In the genomic region with DNA sequence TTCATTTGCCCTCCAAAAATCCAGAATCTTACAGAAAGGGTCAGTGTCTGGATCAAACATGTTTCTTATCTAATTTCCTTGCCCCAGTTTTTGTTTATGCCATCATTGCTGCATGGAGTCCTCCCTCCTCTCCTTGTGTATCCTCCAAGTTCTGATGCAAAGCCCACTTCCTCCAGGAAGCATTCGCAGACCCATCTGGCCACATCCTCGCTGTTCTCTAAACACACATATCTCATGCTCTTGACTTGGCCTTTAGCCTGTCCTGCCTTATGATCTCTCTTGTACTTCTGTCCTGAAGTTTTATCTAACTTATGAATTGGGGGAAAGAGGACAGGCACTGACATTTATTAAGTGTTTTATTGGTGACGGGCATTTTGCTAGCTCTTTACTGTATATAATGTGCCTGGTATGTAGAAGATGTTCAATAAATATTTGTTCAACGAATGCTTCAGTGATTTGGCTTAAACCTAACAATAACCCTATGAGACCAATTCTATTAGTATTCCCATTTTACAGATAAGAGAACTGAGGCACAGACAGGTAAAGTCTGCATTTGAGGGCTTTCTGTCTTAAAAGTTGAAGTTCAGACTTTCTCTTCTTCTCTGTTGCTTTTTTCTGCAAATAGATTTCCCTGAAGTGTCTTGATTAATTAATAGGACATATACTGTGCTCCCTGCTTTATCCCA, we compare ENCODE assay signal across 11 cellular contexts. TPM values are rescaled to one million over a fixed set of nuclear protein-coding genes. Genes with fewer than 3 reads are reported as not detected.
DNase-seq lines count a peak whose midpoint lies in the region; ATAC-seq and TF ChIP-seq lines count a peak whose summit lies in the region.
"Had no signal": no experiment of that assay in that cellular context is flagged by ENCODE, and none has a peak within 500 bp of the region (broad histone marks: within the 10 kb centered on the region; RNA-seq: fewer than 3 reads in every experiment).

No MANE protein-coding gene starts in this region.

- H4K8ac ChIP-seq in mesenchymal stem cell (ENCODE audit: low read length) = peak overlapping the region; percentile 86

- H3K27ac Mint-ChIP-seq in activated T-cell treated with anti-CD3 and anti-CD28 coated beads, Interleukin-2, amount 50 U/mL, for 72 hours = no peak overlapping the region
- peak overlapping the region; percentile 4 for H3K27ac Mint-ChIP-seq in activated T-helper 17 cell treated with anti-CD3 and anti-CD28 coated beads, Interleukin-2, amount 50 U/mL, for 72 hours
- H3K27ac Mint-ChIP-seq in type B pancreatic cell = peak overlapping the region; percentile 28

- H3K4ac ChIP-seq in mesenchymal stem cell (ENCODE audit: low read depth in 1 of 2, low read length in 2 of 2) = peak overlapping the region in 1 of 2 experiments; percentile 41

- 0% methylated on average over 2 of the region's 4 CpGs for WGBS in mesenchymal stem cell

- peak overlapping the region; percentile 71 for H2BK120ac ChIP-seq in mesenchymal stem cell (ENCODE audit: low read depth, low read length)

- DNase-seq in activated T-cell treated with anti-CD3 and anti-CD28 coated beads, Interleukin-2, amount 50 U/mL, for 72 hours = no peak
- DNase-seq in activated T-cell treated with anti-CD3 and anti-CD28 coated beads, Interleukin-2, amount 50 U/mL, for 1 hour = no peak
- DNase-seq in mesenchymal stem cell = peak; percentile 66
- DNase-seq in type B pancreatic cell (ENCODE audit: extremely low spot score, unreplicated experiment) = no peak
- DNase-seq in G401 (ENCODE audit: low spot score) = no peak
- DNase-seq in NCI-H1417 (lab: John Stamatoyannopoulos, UW) = no peak
- DNase-seq: effector CD4-positive, alpha-beta T cell; left cardiac atrium; NCI-H82 had no signal

- no peak overlapping the region for H3K4me3 ChIP-seq in mesenchymal stem cell (ENCODE audit: insufficient read depth in 1 of 2, low read depth in 1 of 2, low read length in 2 of 2)

- peaks cover 61% of the 10 kb centered on the region for H3K4me1 Mint-ChIP-seq in activated T-cell treated with anti-CD3 and anti-CD28 coated beads, Interleukin-2, amount 50 U/mL, for 72 hours (ENCODE audit: low read depth)
- H3K4me1 Mint-ChIP-seq in activated T-helper 17 cell treated with anti-CD3 and anti-CD28 coated beads, Interleukin-2, amount 50 U/mL, for 72 hours = peaks cover 28% of the 10 kb centered on the region
- peaks cover 45% of the 10 kb centered on the region for H3K4me1 Mint-ChIP-seq in type B pancreatic cell (ENCODE audit: unreplicated experiment)

- H2AFZ ChIP-seq in mesenchymal stem cell (ENCODE audit: low read depth, low read length) = no peak overlapping the region

- H3K4me2 ChIP-seq in mesenchymal stem cell (ENCODE audit: low read length, poor library complexity, severe bottlenecking) = no peak overlapping the region

- H2BK12ac ChIP-seq in mesenchymal stem cell (ENCODE audit: low read length in 2 of 2) = peak overlapping the region; percentile 57 to 93

- no peaks in the 10 kb centered on the region for H3K36me3 ChIP-seq in mesenchymal stem cell (ENCODE audit: control insufficient read depth in 1 of 2, insufficient read depth in 2 of 2, low read depth in 1 of 2, low read length in 2 of 2)

- no peaks in the 10 kb centered on the region for H3K79me1 ChIP-seq in mesenchymal stem cell (replicated peaks; ENCODE audit: low read length, poor library complexity, severe bottlenecking)

- H2AK5ac ChIP-seq in mesenchymal stem cell (ENCODE audit: low read length, severe bottlenecking) = peak overlapping the region; percentile 18

- H2BK5ac ChIP-seq in mesenchymal stem cell (ENCODE audit: low read depth, low read length, poor library complexity, severe bottlenecking) = no peak overlapping the region

- in situ Hi-C loops in G401 (cut with HindIII; ENCODE audit: low sequenced_read_pairs) = no loop called here

- H3K4me1 ChIP-seq in mesenchymal stem cell (ENCODE audit: control insufficient read depth, insufficient read depth, low read depth, low read length) = peaks cover 10% of the 10 kb centered on the region

- H3K14ac ChIP-seq in mesenchymal stem cell (ENCODE audit: low read length in 2 of 2) = no peak overlapping the region

- H3K23ac ChIP-seq in mesenchymal stem cell (ENCODE audit: low read length in 2 of 2) = no peak overlapping the region

- H3K18ac ChIP-seq in mesenchymal stem cell (ENCODE audit: low read depth in 1 of 2, low read length in 2 of 2) = peak overlapping the region; percentile 48 to 88

- H3K9me3 Mint-ChIP-seq in activated T-cell treated with anti-CD3 and anti-CD28 coated beads, Interleukin-2, amount 50 U/mL, for 72 hours = no peaks in the 10 kb centered on the region
- H3K9me3 Mint-ChIP-seq in activated T-helper 17 cell treated with anti-CD3 and anti-CD28 coated beads, Interleukin-2, amount 50 U/mL, for 72 hours = no peaks in the 10 kb centered on the region
- peaks cover 7% of the 10 kb centered on the region for H3K9me3 Mint-ChIP-seq in type B pancreatic cell

- H3K9ac ChIP-seq in mesenchymal stem cell (ENCODE audit: low read length) = peak overlapping the region; percentile 81

- peak overlapping the region; percentile 65 for H4K91ac ChIP-seq in mesenchymal stem cell (ENCODE audit: low read length)

- no peak for TF ChIP-seq CTCF in type B pancreatic cell (conservative IDR thresholded peaks at IDR 0.05)

- H3K27ac ChIP-seq in mesenchymal stem cell (ENCODE audit: low read length, poor library complexity, severe bottlenecking) = no peak overlapping the region

- H3K9me3 ChIP-seq in mesenchymal stem cell (ENCODE audit: control insufficient read depth, low read length) = no peaks in the 10 kb centered on the region

- H3K27me3 ChIP-seq in mesenchymal stem cell (ENCODE audit: control insufficient read depth in 1 of 2, insufficient read depth in 1 of 2, low read length in 2 of 2) = no peaks in the 10 kb centered on the region

- no peaks in the 10 kb centered on the region for H3K36me3 Mint-ChIP-seq in activated T-cell treated with anti-CD3 and anti-CD28 coated beads, Interleukin-2, amount 50 U/mL, for 72 hours (ENCODE audit: insufficient read depth in 2 of 2)
- no peaks in the 10 kb centered on the region for H3K36me3 Mint-ChIP-seq in activated T-helper 17 cell treated with anti-CD3 and anti-CD28 coated beads, Interleukin-2, amount 50 U/mL, for 72 hours (ENCODE audit: low read depth)
- no peaks in the 10 kb centered on the region for H3K36me3 Mint-ChIP-seq in type B pancreatic cell

- no peak for ATAC-seq in activated T-cell treated with anti-CD3 and anti-CD28 coated beads, Interleukin-2, amount 50 U/mL, for 72 hours (replicated peaks in 1 of 2)
- ATAC-seq in activated T-helper 17 cell treated with anti-CD3 and anti-CD28 coated beads, Interleukin-2, amount 50 U/mL, for 72 hours (replicated peaks) = no peak
- no peak for ATAC-seq in GM18511 (IDR thresholded peaks at IDR 0.05; ENCODE audit: unreplicated experiment)

- H3K4me3 Mint-ChIP-seq in activated T-cell treated with anti-CD3 and anti-CD28 coated beads, Interleukin-2, amount 50 U/mL, for 72 hours = peak overlapping the region; percentile 19 to 50
- H3K4me3 Mint-ChIP-seq in activated T-helper 17 cell treated with anti-CD3 and anti-CD28 coated beads, Interleukin-2, amount 50 U/mL, for 72 hours = peak overlapping the region; percentile 42
- peak overlapping the region; percentile 7 for H3K4me3 Mint-ChIP-seq in type B pancreatic cell

- no peaks in the 10 kb centered on the region for H3K27me3 Mint-ChIP-seq in activated T-cell treated with anti-CD3 and anti-CD28 coated beads, Interleukin-2, amount 50 U/mL, for 72 hours (ENCODE audit: low read depth)
- no peaks in the 10 kb centered on the region for H3K27me3 Mint-ChIP-seq in activated T-helper 17 cell treated with anti-CD3 and anti-CD28 coated beads, Interleukin-2, amount 50 U/mL, for 72 hours
- H3K27me3 Mint-ChIP-seq in type B pancreatic cell = no peaks in the 10 kb centered on the region

- no peak overlapping the region for H2BK15ac ChIP-seq in mesenchymal stem cell (ENCODE audit: low read depth, poor library complexity, severe bottlenecking)

RNA-seq across cellular contexts. Expression of gene ID3, which starts 19.2 kb away (rescaled TPM):
- total RNA-seq in activated T-cell treated with anti-CD3 and anti-CD28 coated beads, Interleukin-2, amount 50 U/mL, for 72 hours = 10 to 100 TPM; 32.3 to 37.2 TPM
- total RNA-seq in activated T-helper 17 cell treated with anti-CD3 and anti-CD28 coated beads, Interleukin-2, amount 50 U/mL, for 72 hours = 10 to 100 TPM; 19.5 to 45.2 TPM
- 497 TPM for polyA plus RNA-seq in mesenchymal stem cell (2013, experiment 1 of 2)
- 504 TPM for polyA plus RNA-seq in mesenchymal stem cell (2013, experiment 2 of 2)
- 240 and 495 TPM in 2 replicates for total RNA-seq in type B pancreatic cell (ENCODE audit: low replicate concordance)
- 1,524 and 1,844 TPM in 2 replicates for total RNA-seq in G401 (2014; rRNA removed; shearing (Covaris generic))

RNA-seq across cellular contexts. Expression of gene E2F2, which starts 47.4 kb away (rescaled TPM):
- 10 to 100 TPM; 19.9 to 24.7 TPM for total RNA-seq in activated T-cell treated with anti-CD3 and anti-CD28 coated beads, Interleukin-2, amount 50 U/mL, for 72 hours
- 10 to 100 TPM; 13.0 to 24.1 TPM for total RNA-seq in activated T-helper 17 cell treated with anti-CD3 and anti-CD28 coated beads, Interleukin-2, amount 50 U/mL, for 72 hours
- polyA plus RNA-seq in mesenchymal stem cell (2013, experiment 1 of 2) = 0.59 TPM
- 0.44 TPM for polyA plus RNA-seq in mesenchymal stem cell (2013, experiment 2 of 2)
- total RNA-seq in type B pancreatic cell (ENCODE audit: low replicate concordance) = 8.4 and 9.4 TPM in 2 replicates
- total RNA-seq in G401 (2014; rRNA removed; shearing (Covaris generic)) = 8.4 and 11.7 TPM in 2 replicates
